ENCODE assay signal across 8 cellular contexts in the genomic region with DNA sequence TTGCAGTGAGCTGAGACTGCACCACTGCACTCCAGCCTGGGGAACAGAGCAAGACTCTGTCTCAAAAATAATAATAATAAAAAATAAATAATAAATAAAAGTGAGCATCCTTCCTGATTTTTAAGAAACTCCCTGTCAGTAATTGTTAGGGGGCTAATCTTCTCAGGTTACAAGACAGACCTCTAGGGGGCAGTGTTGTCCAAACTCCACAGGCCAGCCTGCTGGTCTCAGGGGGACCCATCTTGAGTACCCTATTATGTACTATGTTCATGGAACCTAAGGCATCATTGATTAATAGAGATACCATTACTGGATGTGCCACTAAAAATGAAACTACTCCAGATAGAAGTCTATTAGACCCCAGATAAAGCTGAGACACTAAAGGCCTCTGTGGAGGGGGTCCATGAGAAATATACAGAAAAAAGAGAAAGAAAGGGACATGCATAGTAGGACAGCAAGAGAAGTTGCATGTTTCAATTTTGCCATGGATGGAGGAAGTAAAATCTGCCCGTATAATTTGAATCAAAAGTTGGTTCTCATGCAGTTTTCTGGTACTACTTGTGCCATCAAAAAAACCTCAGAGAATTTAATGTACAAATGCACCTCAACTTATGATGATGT.
A peak's percentile ranks its signal among the peaks of the same experiment; 100 is the strongest.
DNase-seq lines count a peak whose midpoint lies in the region; ATAC-seq and TF ChIP-seq lines count a peak whose summit lies in the region.

No MANE protein-coding gene starts in this region.

- peak in 2 of 4 experiments; percentile 32 to 42 for ATAC-seq in T-cell (replicated peaks in 1 of 4)
- peak in 1 of 2 donors; percentile 65 for ATAC-seq in natural killer cell treated with Interleukin-12 subunit alpha and Interleukin-12 subunit beta and Interleukin-15 and Interleukin-18, amount 100 ng/mL, for 72 hours
- no peak for ATAC-seq in HG03108 (IDR thresholded peaks at IDR 0.05; ENCODE audit: unreplicated experiment)
- no peak for ATAC-seq in HG02970 (IDR thresholded peaks at IDR 0.05; ENCODE audit: low FRiP score, unreplicated experiment)

- WGBS in mammary epithelial cell (ENCODE audit: low coverage, missing lambda C conversion rate): 100% methylated on average over 1 of the region's 1 CpG

- no peaks in the 10 kb centered on the region for H3K36me3 Mint-ChIP-seq in T-cell
- H3K36me3 Mint-ChIP-seq in natural killer cell treated with Interleukin-12 subunit alpha and Interleukin-12 subunit beta and Interleukin-15 and Interleukin-18, amount 100 ng/mL, for 72 hours: no peaks in the 10 kb centered on the region

- H3K27me3 Mint-ChIP-seq in T-cell: no peaks in the 10 kb centered on the region
- H3K27me3 Mint-ChIP-seq in natural killer cell treated with Interleukin-12 subunit alpha and Interleukin-12 subunit beta and Interleukin-15 and Interleukin-18, amount 100 ng/mL, for 72 hours: peaks cover 0 to 7% of the 10 kb centered on the region in 2 donors

- dilution Hi-C loops in mammary epithelial cell (cut with HindIII; ENCODE audit: low sequenced_read_pairs): loop anchor here (5.0 to 10.0 kb wide), 2 partner anchors 77 to 94 kb away; no protein-coding TSS in a partner anchor

- no TSS peak for BruUV-seq in mammary epithelial cell (replicated peaks; lab: Mats Ljungman, UMichigan)

- no peaks in the 10 kb centered on the region for H3K9me3 ChIP-seq in mammary epithelial cell (replicated peaks; ENCODE audit: insufficient read depth, low read length)

- H3K36me3 ChIP-seq in GM06990 (ENCODE audit: control insufficient read depth, insufficient read depth, low read length) (no peaks in the 10 kb centered on the region), mammary epithelial cell (ENCODE audit: insufficient read depth, low read length) (no peaks in the 10 kb centered on the region)

- H2AFZ ChIP-seq in mammary epithelial cell (ENCODE audit: low read depth, low read length): no peak overlapping the region

- intact Hi-C loops in mammary epithelial cell (cut with micrococcal nuclease): loop anchor here (1.0 kb wide), 1 partner anchor 90 kb away; no protein-coding TSS in a partner anchor

- peak; percentile 43 for TF ChIP-seq CTCF in GM06990 (IDR thresholded peaks at IDR 0.05; ENCODE audit: insufficient read depth, low read length, poor library complexity, severe bottlenecking)
- TF ChIP-seq CTCF in mammary epithelial cell (conservative IDR thresholded peaks at IDR 0.05 in 1 of 2, IDR thresholded peaks at IDR 0.05 in 1 of 2; ENCODE audit: extremely low read depth in 1 of 2, insufficient read depth in 1 of 2, low read depth in 1 of 2, low read length in 2 of 2): peak; percentile 27 to 69

- no peak overlapping the region for H3K9ac ChIP-seq in mammary epithelial cell (ENCODE audit: insufficient read depth, low read length)

- DNase-seq in GM06990 (ENCODE audit: extremely low read depth, insufficient read length) (no peak), T-cell (peak in 31 of 34 experiments; percentile 22 to 63 (median 39)), mammary epithelial cell (no peak), DMS79 treated with DMSO at 0.1 percent for 48 hours (lab: John Stamatoyannopoulos, UW) (no peak), NCI-H345 treated with DMSO at 0.1 percent for 48 hours (lab: John Stamatoyannopoulos, UW; ENCODE audit: unreplicated experiment) (no peak)
- peak; percentile 72 for DNase-seq in natural killer cell treated with Interleukin-12 subunit alpha and Interleukin-12 subunit beta and Interleukin-15 and Interleukin-18, amount 100 ng/mL, for 72 hours (ENCODE audit: low spot score)

- H3K4me2 ChIP-seq in mammary epithelial cell (ENCODE audit: insufficient read depth, low read depth, low read length): no peak overlapping the region

- no peak overlapping the region for H3K27ac ChIP-seq in mammary epithelial cell (ENCODE audit: insufficient read depth, low read depth, low read length)

- H3K4me1 ChIP-seq in mammary epithelial cell (ENCODE audit: insufficient read depth, low read length): peaks cover 6% of the 10 kb centered on the region

- H3K79me2 ChIP-seq in mammary epithelial cell (ENCODE audit: insufficient read depth, low read length): no peaks in the 10 kb centered on the region

- H3K27me3 ChIP-seq in GM06990 (replicated peaks; ENCODE audit: control insufficient read depth, insufficient read depth, low read length): no peaks in the 10 kb centered on the region
- H3K27me3 ChIP-seq in mammary epithelial cell (ENCODE audit: insufficient read depth, low read length): no peaks in the 10 kb centered on the region

- POLR2A ChIA-PET in T-cell (lab: Charles Lee): interaction anchor here (0.5 to 0.6 kb wide), 2 partner anchors 11 to 92 kb away, joined by 8 to 16 read pairs; no protein-coding TSS in a partner anchor

- no peaks in the 10 kb centered on the region for H3K9me3 Mint-ChIP-seq in T-cell
- H3K9me3 Mint-ChIP-seq in natural killer cell treated with Interleukin-12 subunit alpha and Interleukin-12 subunit beta and Interleukin-15 and Interleukin-18, amount 100 ng/mL, for 72 hours: no peaks in the 10 kb centered on the region

- in situ Hi-C loops in mammary epithelial cell (cut with MboI; ENCODE audit: low sequenced_read_pairs in 2 of 2): no loop called here

- CTCF ChIA-PET in T-cell (lab: Charles Lee): interaction anchor here (0.5 to 3.1 kb wide), 15 partner anchors 8 to 440 kb away, joined by 3 to 14 read pairs (median 3); a partner anchor contains a TSS
- CTCF ChIA-PET in mammary epithelial cell (lab: Charles Lee; ENCODE audit: low non-redundant PET): interaction anchor here (0.6 to 0.7 kb wide), 3 partner anchors 59 to 107 kb away, joined by 3 to 6 read pairs (median 4); no protein-coding TSS in a partner anchor

- H3K4me3 Mint-ChIP-seq in T-cell: peak overlapping the region in 1 of 3 donors; percentile 41
- H3K4me3 Mint-ChIP-seq in natural killer cell treated with Interleukin-12 subunit alpha and Interleukin-12 subunit beta and Interleukin-15 and Interleukin-18, amount 100 ng/mL, for 72 hours: no peak overlapping the region

- peak overlapping the region; percentile 97 to 99 for H3K27ac Mint-ChIP-seq in T-cell
- no peak overlapping the region for H3K27ac Mint-ChIP-seq in natural killer cell treated with Interleukin-12 subunit alpha and Interleukin-12 subunit beta and Interleukin-15 and Interleukin-18, amount 100 ng/mL, for 72 hours

- H3K4me3 ChIP-seq in GM06990 (replicated peaks; ENCODE audit: low read depth, low read length) (no peak overlapping the region), mammary epithelial cell (replicated peaks in 1 of 3; ENCODE audit: insufficient read depth in 1 of 3, low read depth in 2 of 3, low read length in 3 of 3) (no peak overlapping the region)

- peaks cover 49 to 52% (median 52%) of the 10 kb centered on the region in 3 donors for H3K4me1 Mint-ChIP-seq in T-cell
- peaks cover 0 to 3% of the 10 kb centered on the region in 2 donors for H3K4me1 Mint-ChIP-seq in natural killer cell treated with Interleukin-12 subunit alpha and Interleukin-12 subunit beta and Interleukin-15 and Interleukin-18, amount 100 ng/mL, for 72 hours (ENCODE audit: low read depth in 2 of 2)

- H4K20me1 ChIP-seq in mammary epithelial cell (ENCODE audit: insufficient read depth, low read length): no peaks in the 10 kb centered on the region

Comparison
In these comparisons a context has a peak if more than half of its experiments do, and no peak if none do; other contexts are left out.
1. DNase-seq: peak in T-cell (31 of 34) and natural killer cell treated with Interleukin-12 subunit alpha and Interleukin-12 subunit beta and Interleukin-15 and Interleukin-18, amount 100 ng/mL, for 72 hours (single experiment); none in GM06990 (single experiment), mammary epithelial cell (single experiment), DMS79 treated with DMSO at 0.1 percent for 48 hours (single experiment) and NCI-H345 treated with DMSO at 0.1 percent for 48 hours (single experiment).
2. H3K27ac Mint-ChIP-seq: peak in T-cell (2 of 2); none in natural killer cell treated with Interleukin-12 subunit alpha and Interleukin-12 subunit beta and Interleukin-15 and Interleukin-18, amount 100 ng/mL, for 72 hours (0 of 2).